8 cellular contexts compared by ENCODE assay signal in genomic region chr14:47675489-47676300, GRCh38. TPM values are rescaled to one million over a fixed set of nuclear protein-coding genes. Genes with fewer than 3 reads are reported as not detected.
DNase-seq lines count a peak whose midpoint lies in the region; ATAC-seq and TF ChIP-seq lines count a peak whose summit lies in the region.
"Had no signal": no experiment of that assay in that cellular context is flagged by ENCODE, and none has a peak within 500 bp of the region (broad histone marks: within the 10 kb centered on the region; RNA-seq: fewer than 3 reads in every experiment).

MDGA2 (minus strand) TSS chr14:47675605.

- no peaks in the 10 kb centered on the region for H3K79me2 ChIP-seq in GM23338 (replicated peaks; ENCODE audit: insufficient read depth)

- no peaks in the 10 kb centered on the region for H3K9me3 ChIP-seq in prostate gland

- H3K4me3 ChIP-seq in GM23338 (peak within 1 kb of the TSS; percentile 89), prostate gland (no peak within 1 kb of the TSS)

- peaks cover 11% of the 10 kb centered on the region for H3K4me1 ChIP-seq in GM23338 (ENCODE audit: insufficient read depth)
- no peaks in the 10 kb centered on the region for H3K4me1 ChIP-seq in prostate gland (replicated peaks)

- intact Hi-C loops in prostate gland (cut with DNase I): no loop called here

- ATAC-seq in GM23338 (peak; percentile 69), omental fat pad (ENCODE audit: low FRiP score) (peak; percentile 19), GM19397 (IDR thresholded peaks at IDR 0.05; ENCODE audit: unreplicated experiment) (no peak), GM21825 (IDR thresholded peaks at IDR 0.05; ENCODE audit: unreplicated experiment) (no peak)

- H3K4me3 Mint-ChIP-seq in GM23338: peak within 1 kb of the TSS; percentile 93

- peak within 1 kb of the TSS; percentile 100 for H2AFZ ChIP-seq in GM23338

- H4K20me1 ChIP-seq in GM23338 (replicated peaks; ENCODE audit: insufficient read depth): no peaks in the 10 kb centered on the region

- H3K9me2 ChIP-seq in GM23338 (ENCODE audit: insufficient read depth): no peaks in the 10 kb centered on the region

- H3K4me1 Mint-ChIP-seq in GM23338: peaks cover 18% of the 10 kb centered on the region; the same call in 2 of the 3 replicates

- no peaks in the 10 kb centered on the region for H3K36me3 ChIP-seq in GM23338 (ENCODE audit: insufficient read depth)
- H3K36me3 ChIP-seq in prostate gland: no peaks in the 10 kb centered on the region

- H3K36me3 Mint-ChIP-seq in GM23338 (ENCODE audit: low read depth): no peaks in the 10 kb centered on the region; the same call in 2 of the 3 replicates

- peaks cover 49% of the 10 kb centered on the region for H3K27me3 Mint-ChIP-seq in GM23338 (ENCODE audit: insufficient read depth, low read depth, poor library complexity)

- no peak within 1 kb of the TSS for H3K27ac Mint-ChIP-seq in GM23338

- peak; percentile 86 for DNase-seq in GM23338 (ENCODE audit: low spot score)
- DNase-seq in NCI-H510A (lab: John Stamatoyannopoulos, UW): peak; percentile 10
- peak; percentile 34 for DNase-seq in epidermal melanocyte (ENCODE audit: insufficient read length, low spot score)
- DNase-seq in omental fat pad (ENCODE audit: low spot score): no peak
- DNase-seq in prostate gland (ENCODE audit: low spot score): no peak

- H3K9me3 Mint-ChIP-seq in GM23338: no peaks in the 10 kb centered on the region

- H3K27ac ChIP-seq in GM23338 (ENCODE audit: low read depth) (no peak within 1 kb of the TSS), prostate gland (no peak within 1 kb of the TSS)

- TF ChIP-seq CTCF in GM23338 (conservative IDR thresholded peaks at IDR 0.05; ENCODE audit: low read depth in 2 of 2) (no peak), omental fat pad (IDR thresholded peaks at IDR 0.05) (no peak), prostate gland (IDR thresholded peaks at IDR 0.05) (no peak)

- TF ChIP-seq POLR2A in prostate gland (IDR thresholded peaks at IDR 0.05): no peak

- H3K4me2 ChIP-seq in GM23338: peak within 1 kb of the TSS; percentile 98

- 0 out of 2 replicates have a peak, but pooled peaks cover 4% of the 10 kb centered on the region for H3F3A ChIP-seq in GM23338 (replicated peaks; ENCODE audit: low read depth)

- H3K27me3 ChIP-seq in GM23338 (ENCODE audit: insufficient read depth) (peaks cover 77% of the 10 kb centered on the region), prostate gland (replicated peaks; ENCODE audit: insufficient read depth) (peaks cover 16% of the 10 kb centered on the region)

- 1% methylated on average over 86 of the region's 86 CpGs for WGBS in prostate gland

TF ChIP-seq in GM23338, 12 proteins besides CTCF, POLR2A, EP300 and RAD21 (continues in another document):
- TF ChIP-seq POLR2AphosphoS5 (IDR thresholded peaks at IDR 0.05; ENCODE audit: low read depth) (no peak), ZNF114 (CRISPR knock-in tag; IDR thresholded peaks at IDR 0.05) (no peak), STAT1 (IDR thresholded peaks at IDR 0.05; ENCODE audit: unreplicated experiment) (no peak), ZNF331 (CRISPR knock-in tag; IDR thresholded peaks at IDR 0.05; ENCODE audit: low read depth) (no peak), JUNB (IDR thresholded peaks at IDR 0.05; ENCODE audit: unreplicated experiment) (no peak), CREB1 (CRISPR knock-in tag; IDR thresholded peaks at IDR 0.05; ENCODE audit: low read depth) (peak; percentile 64), NANOG (IDR thresholded peaks at IDR 0.05; ENCODE audit: borderline replicate concordance) (no peak), EZH2phosphoT487 (IDR thresholded peaks at IDR 0.05; ENCODE audit: unreplicated experiment) (no peak), EZH2 (IDR thresholded peaks at IDR 0.05; ENCODE audit: low read depth, unreplicated experiment) (peak; percentile 53)
- TF ChIP-seq, protein P1, sequence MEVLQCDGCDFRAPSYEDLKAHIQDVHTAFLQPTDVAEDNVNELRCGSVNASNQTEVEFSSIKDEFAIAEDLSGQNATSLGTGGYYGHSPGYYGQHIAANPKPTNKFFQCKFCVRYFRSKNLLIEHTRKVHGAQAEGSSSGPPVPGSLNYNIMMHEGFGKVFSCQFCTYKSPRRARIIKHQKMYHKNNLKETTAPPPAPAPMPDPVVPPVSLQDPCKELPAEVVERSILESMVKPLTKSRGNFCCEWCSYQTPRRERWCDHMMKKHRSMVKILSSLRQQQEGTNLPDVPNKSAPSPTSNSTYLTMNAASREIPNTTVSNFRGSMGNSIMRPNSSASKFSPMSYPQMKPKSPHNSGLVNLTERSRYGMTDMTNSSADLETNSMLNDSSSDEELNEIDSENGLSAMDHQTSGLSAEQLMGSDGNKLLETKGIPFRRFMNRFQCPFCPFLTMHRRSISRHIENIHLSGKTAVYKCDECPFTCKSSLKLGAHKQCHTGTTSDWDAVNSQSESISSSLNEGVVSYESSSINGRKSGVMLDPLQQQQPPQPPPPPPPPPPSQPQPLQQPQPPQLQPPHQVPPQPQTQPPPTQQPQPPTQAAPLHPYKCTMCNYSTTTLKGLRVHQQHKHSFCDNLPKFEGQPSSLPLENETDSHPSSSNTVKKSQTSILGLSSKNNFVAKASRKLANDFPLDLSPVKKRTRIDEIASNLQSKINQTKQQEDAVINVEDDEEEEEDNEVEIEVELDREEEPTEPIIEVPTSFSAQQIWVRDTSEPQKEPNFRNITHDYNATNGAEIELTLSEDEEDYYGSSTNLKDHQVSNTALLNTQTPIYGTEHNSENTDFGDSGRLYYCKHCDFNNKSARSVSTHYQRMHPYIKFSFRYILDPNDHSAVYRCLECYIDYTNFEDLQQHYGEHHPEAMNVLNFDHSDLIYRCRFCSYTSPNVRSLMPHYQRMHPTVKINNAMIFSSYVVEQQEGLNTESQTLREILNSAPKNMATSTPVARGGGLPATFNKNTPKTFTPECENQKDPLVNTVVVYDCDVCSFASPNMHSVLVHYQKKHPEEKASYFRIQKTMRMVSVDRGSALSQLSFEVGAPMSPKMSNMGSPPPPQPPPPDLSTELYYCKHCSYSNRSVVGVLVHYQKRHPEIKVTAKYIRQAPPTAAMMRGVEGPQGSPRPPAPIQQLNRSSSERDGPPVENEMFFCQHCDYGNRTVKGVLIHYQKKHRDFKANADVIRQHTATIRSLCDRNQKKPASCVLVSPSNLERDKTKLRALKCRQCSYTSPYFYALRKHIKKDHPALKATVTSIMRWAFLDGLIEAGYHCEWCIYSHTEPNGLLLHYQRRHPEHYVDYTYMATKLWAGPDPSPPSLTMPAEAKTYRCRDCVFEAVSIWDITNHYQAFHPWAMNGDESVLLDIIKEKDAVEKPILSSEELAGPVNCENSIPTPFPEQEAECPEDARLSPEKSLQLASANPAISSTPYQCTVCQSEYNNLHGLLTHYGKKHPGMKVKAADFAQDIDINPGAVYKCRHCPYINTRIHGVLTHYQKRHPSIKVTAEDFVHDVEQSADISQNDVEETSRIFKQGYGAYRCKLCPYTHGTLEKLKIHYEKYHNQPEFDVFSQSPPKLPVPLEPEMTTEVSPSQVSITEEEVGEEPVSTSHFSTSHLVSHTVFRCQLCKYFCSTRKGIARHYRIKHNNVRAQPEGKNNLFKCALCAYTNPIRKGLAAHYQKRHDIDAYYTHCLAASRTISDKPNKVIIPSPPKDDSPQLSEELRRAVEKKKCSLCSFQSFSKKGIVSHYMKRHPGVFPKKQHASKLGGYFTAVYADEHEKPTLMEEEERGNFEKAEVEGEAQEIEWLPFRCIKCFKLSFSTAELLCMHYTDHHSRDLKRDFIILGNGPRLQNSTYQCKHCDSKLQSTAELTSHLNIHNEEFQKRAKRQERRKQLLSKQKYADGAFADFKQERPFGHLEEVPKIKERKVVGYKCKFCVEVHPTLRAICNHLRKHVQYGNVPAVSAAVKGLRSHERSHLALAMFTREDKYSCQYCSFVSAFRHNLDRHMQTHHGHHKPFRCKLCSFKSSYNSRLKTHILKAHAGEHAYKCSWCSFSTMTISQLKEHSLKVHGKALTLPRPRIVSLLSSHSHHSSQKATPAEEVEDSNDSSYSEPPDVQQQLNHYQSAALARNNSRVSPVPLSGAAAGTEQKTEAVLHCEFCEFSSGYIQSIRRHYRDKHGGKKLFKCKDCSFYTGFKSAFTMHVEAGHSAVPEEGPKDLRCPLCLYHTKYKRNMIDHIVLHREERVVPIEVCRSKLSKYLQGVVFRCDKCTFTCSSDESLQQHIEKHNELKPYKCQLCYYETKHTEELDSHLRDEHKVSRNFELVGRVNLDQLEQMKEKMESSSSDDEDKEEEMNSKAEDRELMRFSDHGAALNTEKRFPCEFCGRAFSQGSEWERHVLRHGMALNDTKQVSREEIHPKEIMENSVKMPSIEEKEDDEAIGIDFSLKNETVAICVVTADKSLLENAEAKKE (CRISPR knock-in tag; IDR thresholded peaks at IDR 0.05): no peak
- TF ChIP-seq, protein P2, sequence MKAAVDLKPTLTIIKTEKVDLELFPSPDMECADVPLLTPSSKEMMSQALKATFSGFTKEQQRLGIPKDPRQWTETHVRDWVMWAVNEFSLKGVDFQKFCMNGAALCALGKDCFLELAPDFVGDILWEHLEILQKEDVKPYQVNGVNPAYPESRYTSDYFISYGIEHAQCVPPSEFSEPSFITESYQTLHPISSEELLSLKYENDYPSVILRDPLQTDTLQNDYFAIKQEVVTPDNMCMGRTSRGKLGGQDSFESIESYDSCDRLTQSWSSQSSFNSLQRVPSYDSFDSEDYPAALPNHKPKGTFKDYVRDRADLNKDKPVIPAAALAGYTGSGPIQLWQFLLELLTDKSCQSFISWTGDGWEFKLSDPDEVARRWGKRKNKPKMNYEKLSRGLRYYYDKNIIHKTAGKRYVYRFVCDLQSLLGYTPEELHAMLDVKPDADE (IDR thresholded peaks at IDR 0.05): no peak

RNA-seq across cellular contexts. Expression of gene MDGA2, which starts in this region (rescaled TPM):
- total RNA-seq in GM23338 (2014; rRNA removed; shearing (Covaris generic)): 1.2 and 1.7 TPM in 2 replicates
- 0.63 and 0.68 TPM in 2 replicates for polyA plus RNA-seq in GM23338 (2016; fragmentation: Nextera tagmentation; extraction: Ambion mirVana)
- total RNA-seq in omental fat pad (under 1 TPM in 1 of 4 donors, not detected in 3; 0.16 TPM), prostate gland (1 to 10 TPM in 1 of 2 donors, not detected in 1; 2.1 TPM)
- polyA plus RNA-seq: esophagus had no signal

Comparison
In these comparisons a context has a peak if more than half of its experiments do, and no peak if none do; other contexts are left out.
1. Peak in ATAC-seq in omental fat pad; RNA of the gene not detected or under 1 TPM.
2. DNase-seq: peak in GM23338 (single experiment), NCI-H510A (single experiment) and epidermal melanocyte (single experiment); none in omental fat pad (single experiment) and prostate gland (single experiment).